ENCODE assay signal across 8 cellular contexts in the genomic region with DNA sequence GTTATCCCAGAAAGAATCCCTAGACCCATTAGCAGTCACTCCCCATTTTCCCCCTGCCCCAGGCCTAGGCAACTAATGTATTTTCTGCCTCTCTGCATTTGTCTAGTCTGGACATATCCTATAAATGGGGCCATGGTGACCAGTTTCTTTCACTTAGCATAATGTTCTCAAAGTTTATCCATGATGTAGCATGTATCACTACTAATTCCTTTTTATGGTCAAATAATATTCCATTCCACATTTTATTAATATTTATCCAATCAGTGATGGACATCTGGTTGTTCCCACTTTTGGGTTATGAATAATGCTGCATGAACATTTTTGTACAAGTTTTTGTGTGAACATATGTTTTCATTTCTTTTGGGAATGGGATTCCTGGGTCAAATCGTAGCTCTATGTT. TPM values are rescaled to one million over a fixed set of nuclear protein-coding genes. Genes with fewer than 3 reads are reported as not detected.
A peak's percentile ranks its signal among the peaks of the same experiment; 100 is the strongest.
DNase-seq lines count a peak whose midpoint lies in the region; ATAC-seq and TF ChIP-seq lines count a peak whose summit lies in the region.

No MANE protein-coding gene starts in this region.

- peak overlapping the region; percentile 88 for H3K27ac ChIP-seq in muscle layer of duodenum (ENCODE audit: low read length)
- peak overlapping the region; percentile 96 for H3K27ac ChIP-seq in vagina

- H3K4me3 ChIP-seq in muscle layer of duodenum (ENCODE audit: low read depth in 1 of 2, low read length in 2 of 2) (peak overlapping the region; percentile 90 to 94), vagina (peak overlapping the region; percentile 69 to 89)

- no peak for TF ChIP-seq POLR2A in vagina (IDR thresholded peaks at IDR 0.05)

- peaks cover 54% of the 10 kb centered on the region for H3K27me3 Mint-ChIP-seq in stimulated activated naive CD8-positive, alpha-beta T cell treated with anti-CD3 and anti-CD28 coated beads, Interleukin-15, Interleukin-2, amounts not matched to agents 100 ng/mL and 50 ng/mL, for 24 hours
- peaks cover 75% of the 10 kb centered on the region for H3K27me3 Mint-ChIP-seq in stimulated activated naive CD8-positive, alpha-beta T cell treated with anti-CD3 and anti-CD28 coated beads, Interleukin-15, amount 100 ng/mL, for 72 hours
- no peaks in the 10 kb centered on the region for H3K27me3 Mint-ChIP-seq in dendritic cell treated with granulocyte-macrophage colony-stimulating factor and Interleukin-4, amounts not matched to agents 40 ng/mL and 50 ng/mL, for 4 days

- H3K36me3 Mint-ChIP-seq in stimulated activated naive CD8-positive, alpha-beta T cell treated with anti-CD3 and anti-CD28 coated beads, Interleukin-15, Interleukin-2, amounts not matched to agents 100 ng/mL and 50 ng/mL, for 24 hours (ENCODE audit: low read depth): no peaks in the 10 kb centered on the region
- peaks cover 49% of the 10 kb centered on the region for H3K36me3 Mint-ChIP-seq in dendritic cell treated with granulocyte-macrophage colony-stimulating factor and Interleukin-4, amounts not matched to agents 40 ng/mL and 50 ng/mL, for 4 days (ENCODE audit: low read depth)

- H3K4me1 Mint-ChIP-seq in stimulated activated naive CD8-positive, alpha-beta T cell treated with anti-CD3 and anti-CD28 coated beads, Interleukin-15, Interleukin-2, amounts not matched to agents 100 ng/mL and 50 ng/mL, for 24 hours (ENCODE audit: low read depth): peaks cover 17% of the 10 kb centered on the region
- H3K4me1 Mint-ChIP-seq in stimulated activated naive CD8-positive, alpha-beta T cell treated with anti-CD3 and anti-CD28 coated beads, Interleukin-15, amount 100 ng/mL, for 72 hours: peaks cover 19% of the 10 kb centered on the region
- H3K4me1 Mint-ChIP-seq in dendritic cell treated with granulocyte-macrophage colony-stimulating factor and Interleukin-4, amounts not matched to agents 40 ng/mL and 50 ng/mL, for 4 days (ENCODE audit: low read depth): peaks cover 55% of the 10 kb centered on the region

- TF ChIP-seq CTCF in vagina (IDR thresholded peaks at IDR 0.05): no peak

- intact Hi-C loops in dendritic cell treated with granulocyte-macrophage colony-stimulating factor and Interleukin-4, amounts not matched to agents 40 ng/mL and 50 ng/mL, for 4 days (cut with micrococcal nuclease): loop anchor here (2.0 to 10.0 kb wide), 2 partner anchors 37 to 583 kb away; no protein-coding TSS in a partner anchor
- intact Hi-C loops in vagina (cut with DNase I): no loop called here

- H3K36me3 ChIP-seq in muscle layer of duodenum (ENCODE audit: control insufficient read depth in 1 of 2, insufficient read depth in 2 of 2, low read length in 2 of 2): peaks cover 0 to 9% of the 10 kb centered on the region in 2 donors
- no peaks in the 10 kb centered on the region for H3K36me3 ChIP-seq in vagina

- H3K9me3 Mint-ChIP-seq in stimulated activated naive CD8-positive, alpha-beta T cell treated with anti-CD3 and anti-CD28 coated beads, Interleukin-15, Interleukin-2, amounts not matched to agents 100 ng/mL and 50 ng/mL, for 24 hours: no peaks in the 10 kb centered on the region
- H3K9me3 Mint-ChIP-seq in stimulated activated naive CD8-positive, alpha-beta T cell treated with anti-CD3 and anti-CD28 coated beads, Interleukin-15, amount 100 ng/mL, for 72 hours: no peaks in the 10 kb centered on the region
- no peaks in the 10 kb centered on the region for H3K9me3 Mint-ChIP-seq in dendritic cell treated with granulocyte-macrophage colony-stimulating factor and Interleukin-4, amounts not matched to agents 40 ng/mL and 50 ng/mL, for 4 days

- H3K4me1 ChIP-seq in muscle layer of duodenum (ENCODE audit: control insufficient read depth in 1 of 2, insufficient read depth in 2 of 2, low read length in 2 of 2): peaks cover 0 to 24% of the 10 kb centered on the region in 2 donors
- peaks cover 31% of the 10 kb centered on the region for H3K4me1 ChIP-seq in vagina

- ATAC-seq in stimulated activated naive CD8-positive, alpha-beta T cell treated with anti-CD3 and anti-CD28 coated beads, Interleukin-15, amount 100 ng/mL, for 72 hours: no peak

- peak overlapping the region; percentile 80 for H3K4me3 Mint-ChIP-seq in stimulated activated naive CD8-positive, alpha-beta T cell treated with anti-CD3 and anti-CD28 coated beads, Interleukin-15, Interleukin-2, amounts not matched to agents 100 ng/mL and 50 ng/mL, for 24 hours
- no peak overlapping the region for H3K4me3 Mint-ChIP-seq in stimulated activated naive CD8-positive, alpha-beta T cell treated with anti-CD3 and anti-CD28 coated beads, Interleukin-15, amount 100 ng/mL, for 72 hours
- peak overlapping the region; percentile 83 for H3K4me3 Mint-ChIP-seq in dendritic cell treated with granulocyte-macrophage colony-stimulating factor and Interleukin-4, amounts not matched to agents 40 ng/mL and 50 ng/mL, for 4 days

- no peak for DNase-seq in stimulated activated naive CD8-positive, alpha-beta T cell treated with anti-CD3 and anti-CD28 coated beads, Interleukin-15, amount 100 ng/mL, for 72 hours
- DNase-seq in vagina (ENCODE audit: extremely low spot score in 2 of 2) (no peak), HK-2 (ENCODE audit: unreplicated experiment) (no peak), 8988T (no peak), UCSD-AML1 (lab: John Stamatoyannopoulos, UW; ENCODE audit: unreplicated experiment) (no peak)

- no peak overlapping the region for H3K27ac Mint-ChIP-seq in stimulated activated naive CD8-positive, alpha-beta T cell treated with anti-CD3 and anti-CD28 coated beads, Interleukin-15, Interleukin-2, amounts not matched to agents 100 ng/mL and 50 ng/mL, for 24 hours
- H3K27ac Mint-ChIP-seq in stimulated activated naive CD8-positive, alpha-beta T cell treated with anti-CD3 and anti-CD28 coated beads, Interleukin-15, amount 100 ng/mL, for 72 hours: no peak overlapping the region
- H3K27ac Mint-ChIP-seq in dendritic cell treated with granulocyte-macrophage colony-stimulating factor and Interleukin-4, amounts not matched to agents 40 ng/mL and 50 ng/mL, for 4 days: peak overlapping the region; percentile 99

- H3K9me3 ChIP-seq in muscle layer of duodenum (ENCODE audit: control insufficient read depth in 1 of 2, low read length in 2 of 2) (no peaks in the 10 kb centered on the region), vagina (no peaks in the 10 kb centered on the region)

- H3K27me3 ChIP-seq in muscle layer of duodenum (ENCODE audit: low read depth, low read length): no peaks in the 10 kb centered on the region
- no peaks in the 10 kb centered on the region for H3K27me3 ChIP-seq in vagina

RNA-seq across cellular contexts. Expression of a gene that starts 1.5 kb away (rescaled TPM):
- total RNA-seq in vagina: 32.9 TPM

Comparison
In these comparisons a context has a peak if more than half of its experiments do, and no peak if none do; other contexts are left out.
1. H3K4me3 Mint-ChIP-seq: peak in stimulated activated naive CD8-positive, alpha-beta T cell treated with anti-CD3 and anti-CD28 coated beads, Interleukin-15, Interleukin-2, amounts not matched to agents 100 ng/mL and 50 ng/mL, for 24 hours (single experiment) and dendritic cell treated with granulocyte-macrophage colony-stimulating factor and Interleukin-4, amounts not matched to agents 40 ng/mL and 50 ng/mL, for 4 days (single experiment); none in stimulated activated naive CD8-positive, alpha-beta T cell treated with anti-CD3 and anti-CD28 coated beads, Interleukin-15, amount 100 ng/mL, for 72 hours (0 of 2).